1 cellular context compared by ENCODE assay signal in the genomic region with DNA sequence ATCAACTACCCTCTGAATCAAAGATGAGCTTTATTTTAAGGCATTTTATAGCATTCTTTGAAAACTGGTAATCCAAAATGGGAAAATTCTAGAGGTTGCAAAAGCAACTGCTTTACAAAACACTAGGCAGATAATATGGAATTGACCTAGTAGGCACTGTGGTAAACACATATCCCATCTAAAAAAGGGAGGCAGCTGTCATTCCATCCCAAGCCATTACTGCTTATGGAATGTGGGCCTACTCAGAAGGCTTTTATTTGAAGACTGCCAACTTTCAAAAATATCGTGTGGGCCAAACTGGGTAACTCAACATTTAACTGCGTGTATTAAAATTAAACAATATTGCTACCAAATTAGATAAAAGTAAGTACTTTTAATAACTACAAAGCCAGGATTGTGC.
A peak's percentile ranks its signal among the peaks of the same experiment; 100 is the strongest.
TF ChIP-seq lines count a peak whose summit lies in the region.

No MANE protein-coding gene starts in this region.

TF ChIP-seq in GM12878, 131 proteins besides CTCF, POLR2A, EP300 and RAD21:
- TF ChIP-seq POLR2AphosphoS5 (IDR thresholded peaks at IDR 0.05; ENCODE audit: low read length) (peak; percentile 35; the same call in 1 of the 2 replicates), JUNB (IDR thresholded peaks at IDR 0.05) (no peak)
